In genomic region chr1:78536427-78536826, GRCh38 we compare ENCODE assay signal across 1 cellular context.
TF ChIP-seq lines count a peak whose summit lies in the region.

No MANE protein-coding gene starts in this region.

TF ChIP-seq in SK-N-SH, 30 proteins besides CTCF, POLR2A, EP300 and RAD21:
- TF ChIP-seq MAX (IDR thresholded peaks at IDR 0.05; ENCODE audit: low read depth) (no peak), CHD2 (IDR thresholded peaks at IDR 0.05; ENCODE audit: low read length, partially characterized antibody) (no peak), REST (IDR thresholded peaks at IDR 0.05; ENCODE audit: low read depth, low read length) (no peak), GABPA (IDR thresholded peaks at IDR 0.05; ENCODE audit: low read depth) (no peak), TAF1 (IDR thresholded peaks at IDR 0.05; ENCODE audit: borderline replicate concordance, low read depth, low read length) (no peak), MXI1 (IDR thresholded peaks at IDR 0.05; ENCODE audit: low read depth, low read length) (no peak), POLR2AphosphoS5 (IDR thresholded peaks at IDR 0.05; ENCODE audit: low read depth, low read length) (no peak), FOXJ3 (CRISPR knock-in tag; IDR thresholded peaks at IDR 0.05) (no peak), PBX3 (IDR thresholded peaks at IDR 0.05) (peak; percentile 20; the same call in 1 of the 2 replicates), YY1 (IDR thresholded peaks at IDR 0.05; ENCODE audit: low read depth) (no peak), MEF2A (IDR thresholded peaks at IDR 0.05; ENCODE audit: borderline replicate concordance, low read depth) (no peak), TCF12 (IDR thresholded peaks at IDR 0.05) (peak; percentile 7; the same call in 1 of the 2 replicates), RXRA (IDR thresholded peaks at IDR 0.05; ENCODE audit: borderline replicate concordance, low read depth) (no peak), USF1 (IDR thresholded peaks at IDR 0.05; ENCODE audit: borderline replicate concordance, low read depth) (no peak), SIN3A (IDR thresholded peaks at IDR 0.05; ENCODE audit: borderline replicate concordance, low read depth, low read length) (no peak), JUND (IDR thresholded peaks at IDR 0.05) (no peak), FOSL2 (IDR thresholded peaks at IDR 0.05; ENCODE audit: borderline replicate concordance, low read depth) (peak; percentile 61), FOXM1 (IDR thresholded peaks at IDR 0.05; ENCODE audit: low read depth) (no peak), TEAD4 (IDR thresholded peaks at IDR 0.05; ENCODE audit: borderline replicate concordance, insufficient read depth) (peak; percentile 26; the same call in 1 of the 2 replicates), ZBTB33 (IDR thresholded peaks at IDR 0.05; ENCODE audit: borderline replicate concordance, low read depth) (no peak), NFIC (IDR thresholded peaks at IDR 0.05; ENCODE audit: borderline replicate concordance) (no peak), IRF3 (IDR thresholded peaks at IDR 0.05; ENCODE audit: low read depth, low read length) (no peak), NRF1 (IDR thresholded peaks at IDR 0.05; ENCODE audit: low read depth, low read length) (no peak), ELF1 (IDR thresholded peaks at IDR 0.05) (no peak), GATA2 (CRISPR knock-in tag; IDR thresholded peaks at IDR 0.05) (no peak)
